Comparison of ENCODE assay signal across 8 cellular contexts in genomic region chr17:21034350-21035235, GRCh38. TPM values are rescaled to one million over a fixed set of nuclear protein-coding genes. Genes with fewer than 3 reads are reported as not detected.
DNase-seq lines count a peak whose midpoint lies in the region; ATAC-seq and TF ChIP-seq lines count a peak whose summit lies in the region.

No MANE protein-coding gene starts in this region.

- peaks cover 47% of the 10 kb centered on the region for H3K36me3 Mint-ChIP-seq in activated CD4-positive, alpha-beta T cell treated with anti-CD3 and anti-CD28 coated beads for 36 hours (ENCODE audit: low read depth)
- H3K36me3 Mint-ChIP-seq in activated CD4-positive, alpha-beta memory T cell treated with anti-CD3 and anti-CD28 coated beads, Interleukin-2, amount 10 ng/mL, durations not matched to agents 7 days and 5 days (ENCODE audit: low read depth), result peaks cover 53% of the 10 kb centered on the region

- DNase-seq in activated CD4-positive, alpha-beta T cell treated with anti-CD3 and anti-CD28 coated beads for 36 hours, result peak; percentile 61
- no peak for DNase-seq in activated CD4-positive, alpha-beta T cell treated with anti-CD3 and anti-CD28 coated beads for 48 hours
- peak; percentile 70 for DNase-seq in activated CD4-positive, alpha-beta memory T cell treated with anti-CD3 and anti-CD28 coated beads, Interleukin-2, amount 10 ng/mL, durations not matched to agents 7 days and 5 days
- DNase-seq in right atrium auricular region (ENCODE audit: low spot score) (no peak), substantia nigra (lab: John Stamatoyannopoulos, UW) (peak in 15 of 49 donors; percentile 11 to 67 (median 32)), NCI-H1105 treated with DMSO at 0.1 percent for 48 hours (lab: John Stamatoyannopoulos, UW) (no peak), SK-N-DZ (ENCODE audit: low spot score) (no peak)

- POLR2A ChIA-PET in activated CD4-positive, alpha-beta T cell treated with anti-CD3 and anti-CD28 coated beads for 36 hours (lab: Charles Lee), result interaction anchor here (0.5 to 1.1 kb wide), 3 partner anchors 8 to 513 kb away, joined by 3 to 7 read pairs (median 4); partner anchors contain the start of gene USP22
- POLR2A ChIA-PET in activated CD4-positive, alpha-beta memory T cell treated with anti-CD3 and anti-CD28 coated beads, Interleukin-2, amount 10 ng/mL, durations not matched to agents 7 days and 5 days (lab: Charles Lee), result interaction anchor here (0.7 to 3.2 kb wide), 9 partner anchors 9 to 238 kb away, joined by 3 to 53 read pairs (median 3); partner anchors contain the start of genes TMEM11 and USP22

- no peaks in the 10 kb centered on the region for H3K9me3 Mint-ChIP-seq in activated CD4-positive, alpha-beta T cell treated with anti-CD3 and anti-CD28 coated beads for 36 hours (ENCODE audit: low read depth)
- no peaks in the 10 kb centered on the region for H3K9me3 Mint-ChIP-seq in activated CD4-positive, alpha-beta memory T cell treated with anti-CD3 and anti-CD28 coated beads, Interleukin-2, amount 10 ng/mL, durations not matched to agents 7 days and 5 days

- no peaks in the 10 kb centered on the region for H3K27me3 Mint-ChIP-seq in activated CD4-positive, alpha-beta T cell treated with anti-CD3 and anti-CD28 coated beads for 36 hours
- H3K27me3 Mint-ChIP-seq in activated CD4-positive, alpha-beta memory T cell treated with anti-CD3 and anti-CD28 coated beads, Interleukin-2, amount 10 ng/mL, durations not matched to agents 7 days and 5 days, result no peaks in the 10 kb centered on the region

- CTCF ChIA-PET in activated CD4-positive, alpha-beta T cell treated with anti-CD3 and anti-CD28 coated beads for 36 hours (lab: Charles Lee), result interaction anchor here (0.7 to 2.2 kb wide), 4 partner anchors 9 to 251 kb away, joined by 3 to 10 read pairs (median 6); partner anchors contain the start of gene USP22
- CTCF ChIA-PET in activated CD4-positive, alpha-beta memory T cell treated with anti-CD3 and anti-CD28 coated beads, Interleukin-2, amount 10 ng/mL, durations not matched to agents 7 days and 5 days (lab: Charles Lee), result interaction anchor here (1.5 to 4.4 kb wide), 3 partner anchors 9 to 65 kb away, joined by 4 to 41 read pairs (median 11); partner anchors contain the start of gene USP22

- H3K36me3 ChIP-seq in right atrium auricular region, result no peaks in the 10 kb centered on the region

- no peak overlapping the region for H3K4me3 ChIP-seq in right atrium auricular region

- peaks cover 84% of the 10 kb centered on the region for H3K4me1 Mint-ChIP-seq in activated CD4-positive, alpha-beta T cell treated with anti-CD3 and anti-CD28 coated beads for 36 hours
- peaks cover 83% of the 10 kb centered on the region for H3K4me1 Mint-ChIP-seq in activated CD4-positive, alpha-beta memory T cell treated with anti-CD3 and anti-CD28 coated beads, Interleukin-2, amount 10 ng/mL, durations not matched to agents 7 days and 5 days

- H3K4me3 Mint-ChIP-seq in activated CD4-positive, alpha-beta T cell treated with anti-CD3 and anti-CD28 coated beads for 36 hours, result peak overlapping the region; percentile 63
- H3K4me3 Mint-ChIP-seq in activated CD4-positive, alpha-beta memory T cell treated with anti-CD3 and anti-CD28 coated beads, Interleukin-2, amount 10 ng/mL, durations not matched to agents 7 days and 5 days, result peak overlapping the region; percentile 77

- no peaks in the 10 kb centered on the region for H3K27me3 ChIP-seq in right atrium auricular region

- H3K27ac ChIP-seq in right atrium auricular region (peak overlapping the region; percentile 66 to 70), substantia nigra (ENCODE audit: low read depth, low read length, poor library complexity, severe bottlenecking) (peak overlapping the region; percentile 7)

- H3K4me1 ChIP-seq in right atrium auricular region, result peaks cover 0 to 91% of the 10 kb centered on the region in 2 donors

- H3K27ac Mint-ChIP-seq in activated CD4-positive, alpha-beta T cell treated with anti-CD3 and anti-CD28 coated beads for 36 hours, result peak overlapping the region; percentile 92
- peak overlapping the region; percentile 93 for H3K27ac Mint-ChIP-seq in activated CD4-positive, alpha-beta memory T cell treated with anti-CD3 and anti-CD28 coated beads, Interleukin-2, amount 10 ng/mL, durations not matched to agents 7 days and 5 days

- TF ChIP-seq CTCF in right atrium auricular region (IDR thresholded peaks at IDR 0.05), result no peak

- intact Hi-C loops in activated CD4-positive, alpha-beta T cell treated with anti-CD3 and anti-CD28 coated beads for 36 hours (cut with DNase I, micrococcal nuclease), result loop anchor here (1.0 kb wide), 2 partner anchors 8 to 9 kb away; partner anchors contain the start of gene USP22 (in 1 of the 2)

- ATAC-seq in activated CD4-positive, alpha-beta T cell treated with anti-CD3 and anti-CD28 coated beads for 36 hours, result peak; percentile 50
- peak; percentile 74 for ATAC-seq in HG03103 (IDR thresholded peaks at IDR 0.05; ENCODE audit: low read depth, unreplicated experiment)

- no peaks in the 10 kb centered on the region for H3K9me3 ChIP-seq in right atrium auricular region

RNA-seq across cellular contexts. Expression of gene USP22, which starts 8.2 kb away (rescaled TPM):
- total RNA-seq in activated CD4-positive, alpha-beta T cell treated with anti-CD3 and anti-CD28 coated beads for 36 hours, result 100 to 1,000 TPM; 148 to 173 TPM
- 100 to 1,000 TPM; 149 to 156 TPM for total RNA-seq in activated CD4-positive, alpha-beta memory T cell treated with anti-CD3 and anti-CD28 coated beads, Interleukin-2, amount 10 ng/mL, durations not matched to agents 7 days and 5 days
- 100 to 1,000 TPM; 151 to 179 TPM for total RNA-seq in right atrium auricular region
- polyA plus RNA-seq in SK-N-DZ (2014; cell fraction: cytosol; rRNA removed), result 219 and 269 TPM in 2 replicates
- 158 and 180 TPM in 2 replicates for polyA plus RNA-seq in SK-N-DZ (2014; cell fraction: nucleus; rRNA removed)

Comparison
In these comparisons a context has a peak if more than half of its experiments do, and no peak if none do; other contexts are left out.
1. DNase-seq: peak in activated CD4-positive, alpha-beta T cell treated with anti-CD3 and anti-CD28 coated beads for 36 hours (single experiment) and activated CD4-positive, alpha-beta memory T cell treated with anti-CD3 and anti-CD28 coated beads, Interleukin-2, amount 10 ng/mL, durations not matched to agents 7 days and 5 days (single experiment); none in activated CD4-positive, alpha-beta T cell treated with anti-CD3 and anti-CD28 coated beads for 48 hours (single experiment), right atrium auricular region (single experiment), NCI-H1105 treated with DMSO at 0.1 percent for 48 hours (single experiment) and SK-N-DZ (single experiment).